11 cellular contexts compared by ENCODE assay signal in the genomic region with DNA sequence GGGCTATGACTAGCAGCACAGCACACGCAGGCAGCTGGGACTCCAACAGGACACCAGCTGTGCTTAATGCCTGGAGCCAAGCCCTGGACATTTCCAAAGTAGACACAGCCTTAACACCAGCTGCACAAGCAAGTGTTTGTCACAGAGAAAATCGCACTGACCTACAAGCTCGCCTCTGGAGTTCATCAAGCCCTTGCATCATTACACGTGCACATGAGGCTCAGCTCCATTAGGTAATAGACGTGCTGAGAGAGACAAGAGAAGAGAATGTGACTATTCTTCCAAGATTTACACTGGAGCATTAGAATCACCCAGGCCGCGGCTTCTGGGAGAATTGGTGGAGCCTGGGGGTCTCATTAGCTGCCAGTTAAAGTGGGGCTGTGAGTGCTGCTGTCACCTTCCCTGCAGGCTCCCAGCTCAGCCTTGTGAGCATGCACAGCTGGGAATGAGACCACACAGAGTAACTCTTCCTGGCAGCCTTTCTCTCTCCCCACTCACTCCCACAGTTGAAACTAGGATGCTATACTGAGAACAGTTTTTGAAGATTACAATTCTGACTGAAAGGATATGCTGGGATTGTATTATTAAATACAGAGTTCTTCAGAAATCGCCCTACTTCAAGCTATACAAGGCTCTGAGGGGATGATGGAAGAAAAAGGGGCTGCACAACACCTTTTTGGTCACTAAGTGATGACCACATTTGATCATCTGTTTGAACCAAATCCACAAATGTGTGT. TPM values are rescaled to one million over a fixed set of nuclear protein-coding genes. Genes with fewer than 3 reads are reported as not detected.
A peak's percentile ranks its signal among the peaks of the same experiment; 100 is the strongest.
DNase-seq lines count a peak whose midpoint lies in the region; ATAC-seq and TF ChIP-seq lines count a peak whose summit lies in the region.
"Had no signal": no experiment of that assay in that cellular context is flagged by ENCODE, and none has a peak within 500 bp of the region (broad histone marks: within the 10 kb centered on the region; RNA-seq: fewer than 3 reads in every experiment).

No MANE protein-coding gene starts in this region.

- H3K9me3 Mint-ChIP-seq in WTC11, result peaks cover 25% of the 10 kb centered on the region
- no peaks in the 10 kb centered on the region for H3K9me3 Mint-ChIP-seq in activated T-helper 2 cell treated with anti-CD3 and anti-CD28 coated beads, Interferon-gamma antibody, Interleukin-2, Interleukin-4, amounts not matched to agents 10 μg/mL and 5 μg/mL and 100 μg/mL, durations not matched to agents 14 hours and 24 hours and 36 hours

- H3K4me1 ChIP-seq in left ventricle myocardium inferior, result no peaks in the 10 kb centered on the region
- H3K4me1 ChIP-seq in sigmoid colon, result no peaks in the 10 kb centered on the region

- H3K9me3 ChIP-seq in left ventricle myocardium inferior (replicated peaks) (peaks cover 24% of the 10 kb centered on the region), sigmoid colon (peaks cover 0 to 6% (median 1%) of the 10 kb centered on the region in 4 donors)

- H3K27me3 Mint-ChIP-seq in WTC11 (ENCODE audit: low read depth), result no peaks in the 10 kb centered on the region; the same call in 1 of the 2 replicates
- peaks cover 3% of the 10 kb centered on the region for H3K27me3 Mint-ChIP-seq in activated T-helper 2 cell treated with anti-CD3 and anti-CD28 coated beads, Interferon-gamma antibody, Interleukin-2, Interleukin-4, amounts not matched to agents 10 μg/mL and 5 μg/mL and 100 μg/mL, durations not matched to agents 14 hours and 24 hours and 36 hours (ENCODE audit: low read depth)

- H3K27ac Mint-ChIP-seq in WTC11, result no peak overlapping the region
- no peak overlapping the region for H3K27ac Mint-ChIP-seq in activated T-helper 2 cell treated with anti-CD3 and anti-CD28 coated beads, Interferon-gamma antibody, Interleukin-2, Interleukin-4, amounts not matched to agents 10 μg/mL and 5 μg/mL and 100 μg/mL, durations not matched to agents 14 hours and 24 hours and 36 hours
- H3K27ac Mint-ChIP-seq: naive thymus-derived CD4-positive, alpha-beta T cell had no signal

- H3K27me3 ChIP-seq in left ventricle myocardium inferior (ENCODE audit: low read depth) (peaks cover 21% of the 10 kb centered on the region), sigmoid colon (no peaks in the 10 kb centered on the region)

- peaks cover 3% of the 10 kb centered on the region for H3K36me3 ChIP-seq in left ventricle myocardium inferior
- no peaks in the 10 kb centered on the region for H3K36me3 ChIP-seq in sigmoid colon

- POLR2A ChIA-PET in WTC11 (lab: Charles Lee), result no interaction called here

- no peak for TF ChIP-seq POLR2A in sigmoid colon (IDR thresholded peaks at IDR 0.05)

- no peak for TF ChIP-seq CTCF in WTC11 (IDR thresholded peaks at IDR 0.05)
- no peak for TF ChIP-seq CTCF in left ventricle myocardium inferior (IDR thresholded peaks at IDR 0.05; ENCODE audit: borderline replicate concordance)
- no peak for TF ChIP-seq CTCF in sigmoid colon (IDR thresholded peaks at IDR 0.05)

- WGBS in sigmoid colon, 2 donors, result 63 to 78% methylated on average over 8 of the region's 8 CpGs

- DNase-seq in NCI-H1417 (lab: John Stamatoyannopoulos, UW), result peak in 2 of 3 experiments; percentile 59 to 85
- no peak for DNase-seq in NCI-H1417 treated with DMSO at 0.1 percent for 48 hours (lab: John Stamatoyannopoulos, UW)
- DNase-seq in WTC11 (ENCODE audit: low spot score), result no peak
- DNase-seq in left ventricle myocardium inferior, result peak; percentile 58
- DNase-seq in sigmoid colon, result peak; percentile 88
- DNase-seq in GF-D8 (lab: John Stamatoyannopoulos, UW), result no peak
- no peak for DNase-seq in activated T-helper 2 cell treated with anti-CD3 and anti-CD28 coated beads, Interferon-gamma antibody, Interleukin-2, Interleukin-4, amounts not matched to agents 10 μg/mL and 5 μg/mL and 100 μg/mL, durations not matched to agents 14 hours and 24 hours and 36 hours (ENCODE audit: low spot score)
- DNase-seq in NCI-H446 treated with DMSO at 0.1 percent for 48 hours (lab: John Stamatoyannopoulos, UW), result no peak
- DNase-seq: 8988T; DMS153; naive thymus-derived CD4-positive, alpha-beta T cell had no signal

- peaks cover 16% of the 10 kb centered on the region for H3K4me1 Mint-ChIP-seq in WTC11
- no peaks in the 10 kb centered on the region for H3K4me1 Mint-ChIP-seq in activated T-helper 2 cell treated with anti-CD3 and anti-CD28 coated beads, Interferon-gamma antibody, Interleukin-2, Interleukin-4, amounts not matched to agents 10 μg/mL and 5 μg/mL and 100 μg/mL, durations not matched to agents 14 hours and 24 hours and 36 hours (ENCODE audit: low read depth)
- H3K4me1 Mint-ChIP-seq: naive thymus-derived CD4-positive, alpha-beta T cell had no signal

- no peak for TF ChIP-seq EP300 in sigmoid colon (IDR thresholded peaks at IDR 0.05)

- intact Hi-C loops in left ventricle myocardium inferior (cut with micrococcal nuclease) (no loop called here), sigmoid colon (cut with DNase I) (no loop called here)
- intact Hi-C loops in activated T-helper 2 cell treated with anti-CD3 and anti-CD28 coated beads, Interferon-gamma antibody, Interleukin-2, Interleukin-4, amounts not matched to agents 10 μg/mL and 5 μg/mL and 100 μg/mL, durations not matched to agents 14 hours and 24 hours and 36 hours (cut with micrococcal nuclease), result no loop called here

- H3K27ac ChIP-seq in left ventricle myocardium inferior (replicated peaks), result peak overlapping the region; percentile 50
- H3K27ac ChIP-seq in sigmoid colon, result peak overlapping the region in 2 of 4 donors; percentile 31 to 33

- H3K4me3 ChIP-seq in left ventricle myocardium inferior, result no peak overlapping the region
- no peak overlapping the region for H3K4me3 ChIP-seq in sigmoid colon

- CTCF ChIA-PET in WTC11 (lab: Charles Lee), result interaction anchor here (0.9 to 1.2 kb wide), 2 partner anchors 38 to 636 kb away, joined by 3 to 4 read pairs; no protein-coding TSS in a partner anchor

- ATAC-seq in WTC11, result peak; percentile 69
- ATAC-seq: naive thymus-derived CD4-positive, alpha-beta T cell had no signal

- H3K4me3 Mint-ChIP-seq in WTC11, result no peak overlapping the region
- no peak overlapping the region for H3K4me3 Mint-ChIP-seq in activated T-helper 2 cell treated with anti-CD3 and anti-CD28 coated beads, Interferon-gamma antibody, Interleukin-2, Interleukin-4, amounts not matched to agents 10 μg/mL and 5 μg/mL and 100 μg/mL, durations not matched to agents 14 hours and 24 hours and 36 hours (ENCODE audit: low read depth)
- H3K4me3 Mint-ChIP-seq: naive thymus-derived CD4-positive, alpha-beta T cell had no signal

- H3K36me3 Mint-ChIP-seq in WTC11, result peaks cover 23% of the 10 kb centered on the region
- no peaks in the 10 kb centered on the region for H3K36me3 Mint-ChIP-seq in activated T-helper 2 cell treated with anti-CD3 and anti-CD28 coated beads, Interferon-gamma antibody, Interleukin-2, Interleukin-4, amounts not matched to agents 10 μg/mL and 5 μg/mL and 100 μg/mL, durations not matched to agents 14 hours and 24 hours and 36 hours (ENCODE audit: low read depth)

TF ChIP-seq in WTC11, 78 proteins besides CTCF, POLR2A, EP300 and RAD21 (continues in another document):
- TF ChIP-seq ATF1 (CRISPR knock-in tag; IDR thresholded peaks at IDR 0.05) (no peak), ETV6 (CRISPR knock-in tag; IDR thresholded peaks at IDR 0.05) (no peak), IRF2 (CRISPR knock-in tag; IDR thresholded peaks at IDR 0.05; ENCODE audit: borderline replicate concordance, low read depth) (no peak)
- TF ChIP-seq, protein P1, sequence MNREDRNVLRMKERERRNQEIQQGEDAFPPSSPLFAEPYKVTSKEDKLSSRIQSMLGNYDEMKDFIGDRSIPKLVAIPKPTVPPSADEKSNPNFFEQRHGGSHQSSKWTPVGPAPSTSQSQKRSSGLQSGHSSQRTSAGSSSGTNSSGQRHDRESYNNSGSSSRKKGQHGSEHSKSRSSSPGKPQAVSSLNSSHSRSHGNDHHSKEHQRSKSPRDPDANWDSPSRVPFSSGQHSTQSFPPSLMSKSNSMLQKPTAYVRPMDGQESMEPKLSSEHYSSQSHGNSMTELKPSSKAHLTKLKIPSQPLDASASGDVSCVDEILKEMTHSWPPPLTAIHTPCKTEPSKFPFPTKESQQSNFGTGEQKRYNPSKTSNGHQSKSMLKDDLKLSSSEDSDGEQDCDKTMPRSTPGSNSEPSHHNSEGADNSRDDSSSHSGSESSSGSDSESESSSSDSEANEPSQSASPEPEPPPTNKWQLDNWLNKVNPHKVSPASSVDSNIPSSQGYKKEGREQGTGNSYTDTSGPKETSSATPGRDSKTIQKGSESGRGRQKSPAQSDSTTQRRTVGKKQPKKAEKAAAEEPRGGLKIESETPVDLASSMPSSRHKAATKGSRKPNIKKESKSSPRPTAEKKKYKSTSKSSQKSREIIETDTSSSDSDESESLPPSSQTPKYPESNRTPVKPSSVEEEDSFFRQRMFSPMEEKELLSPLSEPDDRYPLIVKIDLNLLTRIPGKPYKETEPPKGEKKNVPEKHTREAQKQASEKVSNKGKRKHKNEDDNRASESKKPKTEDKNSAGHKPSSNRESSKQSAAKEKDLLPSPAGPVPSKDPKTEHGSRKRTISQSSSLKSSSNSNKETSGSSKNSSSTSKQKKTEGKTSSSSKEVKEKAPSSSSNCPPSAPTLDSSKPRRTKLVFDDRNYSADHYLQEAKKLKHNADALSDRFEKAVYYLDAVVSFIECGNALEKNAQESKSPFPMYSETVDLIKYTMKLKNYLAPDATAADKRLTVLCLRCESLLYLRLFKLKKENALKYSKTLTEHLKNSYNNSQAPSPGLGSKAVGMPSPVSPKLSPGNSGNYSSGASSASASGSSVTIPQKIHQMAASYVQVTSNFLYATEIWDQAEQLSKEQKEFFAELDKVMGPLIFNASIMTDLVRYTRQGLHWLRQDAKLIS (CRISPR knock-in tag; IDR thresholded peaks at IDR 0.05; ENCODE audit: borderline replicate concordance), result no peak

RNA-seq across cellular contexts. Expression of a gene that starts 10.6 kb away (rescaled TPM):
- total RNA-seq in WTC11 (2021), result not detected in 3 replicates
- not detected for total RNA-seq in left ventricle myocardium inferior
- not detected for total RNA-seq in sigmoid colon
- polyA plus RNA-seq in sigmoid colon, result under 1 TPM; 0.03 to 0.60 (median 0.23) TPM
- total RNA-seq in activated T-helper 2 cell treated with anti-CD3 and anti-CD28 coated beads, Interferon-gamma antibody, Interleukin-2, Interleukin-4, amounts not matched to agents 10 μg/mL and 5 μg/mL and 100 μg/mL, durations not matched to agents 14 hours and 24 hours and 36 hours, result not detected in 2 replicates
- total RNA-seq: naive thymus-derived CD4-positive, alpha-beta T cell had no signal
- polyA plus RNA-seq: naive thymus-derived CD4-positive, alpha-beta T cell had no signal

RNA-seq across cellular contexts. Expression of a gene that starts 57.8 kb away (rescaled TPM):
- total RNA-seq in WTC11 (2021), result 73.6 to 94.6 TPM (median 74.3 TPM) in 3 replicates
- total RNA-seq in left ventricle myocardium inferior, result 14.2 TPM
- 10 to 100 TPM; 12.2 to 13.7 (median 13.1) TPM for total RNA-seq in sigmoid colon
- 10 to 100 TPM in 2 of 3 donors, 1 to 10 TPM in 1; 9.2 to 20.3 (median 17.4) TPM for polyA plus RNA-seq in sigmoid colon
- 90.9 and 92.0 TPM in 2 replicates for total RNA-seq in activated T-helper 2 cell treated with anti-CD3 and anti-CD28 coated beads, Interferon-gamma antibody, Interleukin-2, Interleukin-4, amounts not matched to agents 10 μg/mL and 5 μg/mL and 100 μg/mL, durations not matched to agents 14 hours and 24 hours and 36 hours

RNA-seq across cellular contexts. Expression of a gene that starts 58.2 kb away (rescaled TPM):
- total RNA-seq in WTC11 (2021) (17.2 to 19.9 TPM (median 18.8 TPM) in 3 replicates), left ventricle myocardium inferior (11.8 TPM), sigmoid colon (10 to 100 TPM; 14.5 to 16.9 (median 15.7) TPM)
- 10 to 100 TPM in 1 of 3 donors, 1 to 10 TPM in 2; 2.4 to 12.0 (median 6.2) TPM for polyA plus RNA-seq in sigmoid colon
- total RNA-seq in activated T-helper 2 cell treated with anti-CD3 and anti-CD28 coated beads, Interferon-gamma antibody, Interleukin-2, Interleukin-4, amounts not matched to agents 10 μg/mL and 5 μg/mL and 100 μg/mL, durations not matched to agents 14 hours and 24 hours and 36 hours, result 21.6 and 22.5 TPM in 2 replicates

Comparison
In these comparisons a context has a peak if more than half of its experiments do, and no peak if none do; other contexts are left out.
1. DNase-seq: peak in NCI-H1417 (2 of 3), left ventricle myocardium inferior (single experiment) and sigmoid colon (single experiment); none in NCI-H1417 treated with DMSO at 0.1 percent for 48 hours (single experiment), WTC11 (single experiment), GF-D8 (single experiment), activated T-helper 2 cell treated with anti-CD3 and anti-CD28 coated beads, Interferon-gamma antibody, Interleukin-2, Interleukin-4, amounts not matched to agents 10 μg/mL and 5 μg/mL and 100 μg/mL, durations not matched to agents 14 hours and 24 hours and 36 hours (single experiment) and NCI-H446 treated with DMSO at 0.1 percent for 48 hours (single experiment).